In genomic region chr4:68176904-68177303, GRCh38 we compare ENCODE assay signal across 19 cellular contexts. TPM values are rescaled to one million over a fixed set of nuclear protein-coding genes. Genes with fewer than 3 reads are reported as not detected.
"Had no signal": no experiment of that assay in that cellular context is flagged by ENCODE, and none has a peak within 500 bp of the region (broad histone marks: within the 10 kb centered on the region; RNA-seq: fewer than 3 reads in every experiment).

No MANE protein-coding gene starts in this region.

- H3K36me3 ChIP-seq: adrenal gland, gastroesophageal sphincter, heart right ventricle, sigmoid colon, thoracic aorta had no signal

- ATAC-seq: activated CD4-positive, alpha-beta T cell treated with anti-CD3 and anti-CD28 coated beads for 36 hours; activated naive CD4-positive, alpha-beta T cell treated with anti-CD3 and anti-CD28 coated beads, Interleukin-2, amount 50 U/mL, for 72 hours; gastroesophageal sphincter; heart right ventricle; natural killer cell treated with Interleukin-12 subunit alpha and Interleukin-12 subunit beta and Interleukin-15 and Interleukin-18, amount 100 ng/mL, for 72 hours; stimulated activated naive B cell treated with anti-CD40 and anti-IgM and Interleukin-4, amounts not matched to agents 10 μg/mL and 1 μg/mL and 100 μg/mL, for 72 hours; T-helper 17 cell had no signal

- H3K9me3 ChIP-seq: adrenal gland, gastroesophageal sphincter, heart right ventricle, sigmoid colon, thoracic aorta had no signal

- H3K4me3 Mint-ChIP-seq: activated CD4-positive, alpha-beta memory T cell treated with anti-CD3 and anti-CD28 coated beads for 36 hours; activated CD4-positive, alpha-beta T cell treated with anti-CD3 and anti-CD28 coated beads for 36 hours; activated T-helper 1 cell treated with anti-CD3 and anti-CD28 coated beads, Interleukin-12 subunit alpha, Interleukin-12 subunit beta, Interleukin-2, Interleukin-4 antibody, amounts not matched to agents 30 ng/mL and 10 ng/mL and 1 ng/mL, durations not matched to agents 14 hours and 24 hours and 36 hours; natural killer cell treated with Interleukin-12 subunit alpha and Interleukin-12 subunit beta and Interleukin-15 and Interleukin-18, amount 100 ng/mL, for 72 hours; stimulated activated naive B cell treated with anti-CD40 and anti-IgM and Interleukin-4, amounts not matched to agents 10 μg/mL and 1 μg/mL and 100 μg/mL, for 72 hours; T-helper 17 cell had no signal

- H3K9me3 Mint-ChIP-seq: activated CD4-positive, alpha-beta memory T cell treated with anti-CD3 and anti-CD28 coated beads for 36 hours; activated naive CD4-positive, alpha-beta T cell treated with anti-CD3 and anti-CD28 coated beads, Interleukin-2, amount 50 U/mL, for 72 hours; activated T-helper 1 cell treated with anti-CD3 and anti-CD28 coated beads, Interleukin-12 subunit alpha, Interleukin-12 subunit beta, Interleukin-2, Interleukin-4 antibody, amounts not matched to agents 30 ng/mL and 10 ng/mL and 1 ng/mL, durations not matched to agents 14 hours and 24 hours and 36 hours; natural killer cell treated with Interleukin-12 subunit alpha and Interleukin-12 subunit beta and Interleukin-15 and Interleukin-18, amount 100 ng/mL, for 72 hours; stimulated activated naive B cell treated with anti-CD40 and anti-IgM and Interleukin-4, amounts not matched to agents 10 μg/mL and 1 μg/mL and 100 μg/mL, for 72 hours had no signal

- DNase-seq: activated CD4-positive, alpha-beta memory T cell treated with anti-CD3 and anti-CD28 coated beads for 36 hours; activated CD4-positive, alpha-beta T cell treated with anti-CD3 and anti-CD28 coated beads for 36 hours; activated gamma-delta T cell treated with Interleukin-2 at 50 U/mL for 16 hours; activated T-cell treated with anti-CD3 and anti-CD28 coated beads for 4 hours; adrenal gland; caudate nucleus; dorsolateral prefrontal cortex; heart right ventricle; sigmoid colon; stimulated activated naive B cell treated with anti-CD40 and anti-IgM and Interleukin-4, amounts not matched to agents 10 μg/mL and 1 μg/mL and 100 μg/mL, for 72 hours; T-helper 17 cell had no signal

- H3K27me3 ChIP-seq: adrenal gland, gastroesophageal sphincter, heart right ventricle, sigmoid colon had no signal

- H3K4me1 ChIP-seq: adrenal gland, gastroesophageal sphincter, heart right ventricle, sigmoid colon had no signal

- H3K27ac Mint-ChIP-seq: activated CD4-positive, alpha-beta memory T cell treated with anti-CD3 and anti-CD28 coated beads for 36 hours; activated CD4-positive, alpha-beta T cell treated with anti-CD3 and anti-CD28 coated beads for 36 hours; activated naive CD4-positive, alpha-beta T cell treated with anti-CD3 and anti-CD28 coated beads, Interleukin-2, amount 50 U/mL, for 72 hours; activated T-helper 1 cell treated with anti-CD3 and anti-CD28 coated beads, Interleukin-12 subunit alpha, Interleukin-12 subunit beta, Interleukin-2, Interleukin-4 antibody, amounts not matched to agents 30 ng/mL and 10 ng/mL and 1 ng/mL, durations not matched to agents 14 hours and 24 hours and 36 hours; natural killer cell treated with Interleukin-12 subunit alpha and Interleukin-12 subunit beta and Interleukin-15 and Interleukin-18, amount 100 ng/mL, for 72 hours; stimulated activated naive B cell treated with anti-CD40 and anti-IgM and Interleukin-4, amounts not matched to agents 10 μg/mL and 1 μg/mL and 100 μg/mL, for 72 hours; T-helper 17 cell had no signal

- H3K4me1 Mint-ChIP-seq: activated CD4-positive, alpha-beta T cell treated with anti-CD3 and anti-CD28 coated beads for 36 hours; stimulated activated naive B cell treated with anti-CD40 and anti-IgM and Interleukin-4, amounts not matched to agents 10 μg/mL and 1 μg/mL and 100 μg/mL, for 72 hours had no signal

- H3K4me3 ChIP-seq: adrenal gland, dorsolateral prefrontal cortex, gastroesophageal sphincter, heart right ventricle, sigmoid colon, thoracic aorta had no signal

- H3K36me3 Mint-ChIP-seq: activated CD4-positive, alpha-beta memory T cell treated with anti-CD3 and anti-CD28 coated beads for 36 hours; activated naive CD4-positive, alpha-beta T cell treated with anti-CD3 and anti-CD28 coated beads, Interleukin-2, amount 50 U/mL, for 72 hours; natural killer cell treated with Interleukin-12 subunit alpha and Interleukin-12 subunit beta and Interleukin-15 and Interleukin-18, amount 100 ng/mL, for 72 hours; stimulated activated naive B cell treated with anti-CD40 and anti-IgM and Interleukin-4, amounts not matched to agents 10 μg/mL and 1 μg/mL and 100 μg/mL, for 72 hours had no signal

- H3K27ac ChIP-seq: adrenal gland, dorsolateral prefrontal cortex, gastroesophageal sphincter, heart right ventricle, sigmoid colon, thoracic aorta had no signal

RNA-seq across cellular contexts. Expression of gene TMPRSS11F, which starts 47.2 kb away (rescaled TPM):
- total RNA-seq: activated CD4-positive, alpha-beta memory T cell treated with anti-CD3 and anti-CD28 coated beads for 36 hours; activated CD4-positive, alpha-beta T cell treated with anti-CD3 and anti-CD28 coated beads for 36 hours; activated naive CD4-positive, alpha-beta T cell treated with anti-CD3 and anti-CD28 coated beads, Interleukin-2, amount 50 U/mL, for 72 hours; activated T-helper 1 cell treated with anti-CD3 and anti-CD28 coated beads, Interleukin-12 subunit alpha, Interleukin-12 subunit beta, Interleukin-2, Interleukin-4 antibody, amounts not matched to agents 30 ng/mL and 10 ng/mL and 1 ng/mL, durations not matched to agents 14 hours and 24 hours and 36 hours; adrenal gland; heart right ventricle; liver; natural killer cell treated with Interleukin-12 subunit alpha and Interleukin-12 subunit beta and Interleukin-15 and Interleukin-18, amount 100 ng/mL, for 72 hours; renal cortical epithelial cell; sigmoid colon; T-helper 17 cell; ureter had no signal
- polyA plus RNA-seq: adrenal gland, heart right ventricle, liver, sigmoid colon had no signal
